Comparison of ENCODE assay signal across 8 cellular contexts in genomic region chr3:149813367-149814281, GRCh38. TPM values are rescaled to one million over a fixed set of nuclear protein-coding genes. Genes with fewer than 3 reads are reported as not detected.
DNase-seq lines count a peak whose midpoint lies in the region; ATAC-seq, FAIRE-seq and TF ChIP-seq lines count a peak whose summit lies in the region.

No MANE protein-coding gene starts in this region.

- peak; percentile 37 for DNase-seq in AG08396 (ENCODE audit: low spot score)
- no peak for DNase-seq in GM18507 (ENCODE audit: extremely low spot score, insufficient read length, low read depth)
- DNase-seq in NOMO-1 treated with DMSO at 0.1 percent for 48 hours (lab: John Stamatoyannopoulos, UW; ENCODE audit: unreplicated experiment), result peak; percentile 30
- DNase-seq in ascending aorta (ENCODE audit: low spot score in 2 of 2), result no peak
- DNase-seq in hepatic stellate cell (ENCODE audit: low spot score), result peak; percentile 13
- peak; percentile 11 for DNase-seq in progenitor cell of endocrine pancreas (ENCODE audit: low spot score, unreplicated experiment)
- no peak for DNase-seq in NCI-H187 treated with DMSO at 0.1 percent for 48 hours (lab: John Stamatoyannopoulos, UW)

- H3K9me3 Mint-ChIP-seq in progenitor cell of endocrine pancreas (ENCODE audit: low read depth), result no peaks in the 10 kb centered on the region

- H3K9me3 ChIP-seq in ascending aorta, result no peaks in the 10 kb centered on the region

- peak; percentile 26 for ATAC-seq in HG03025 (IDR thresholded peaks at IDR 0.05; ENCODE audit: low FRiP score, unreplicated experiment)

- no peaks in the 10 kb centered on the region for H3K27me3 Mint-ChIP-seq in progenitor cell of endocrine pancreas

- intact Hi-C loops in ascending aorta (cut with DNase I), result loop anchor here (1.0 to 10.0 kb wide), 5 partner anchors 61 to 591 kb away; partner anchors contain the start of genes COMMD2, PFN2, TSC22D2 and WWTR1

- peak; percentile 64 for FAIRE-seq in GM18507 (lab: Jason Lieb, UNC)

- H3K36me3 ChIP-seq in ascending aorta, result no peaks in the 10 kb centered on the region

- H3K27ac ChIP-seq in ascending aorta, result peak overlapping the region; percentile 99

- peak overlapping the region; percentile 99 for H3K27ac Mint-ChIP-seq in progenitor cell of endocrine pancreas

- peak overlapping the region; percentile 79 to 85 for H3K4me3 ChIP-seq in ascending aorta

- H3K4me3 Mint-ChIP-seq in progenitor cell of endocrine pancreas (ENCODE audit: low read depth), result peak overlapping the region; percentile 96

- peaks cover 23% of the 10 kb centered on the region for H3K4me1 Mint-ChIP-seq in progenitor cell of endocrine pancreas (ENCODE audit: low read depth)

- TF ChIP-seq CTCF in ascending aorta (IDR thresholded peaks at IDR 0.05) (peak in 1 of 3 experiments; percentile 2), progenitor cell of endocrine pancreas (IDR thresholded peaks at IDR 0.05; ENCODE audit: unreplicated experiment) (no peak)

- peaks cover 0 to 28% of the 10 kb centered on the region in 2 donors for H3K4me1 ChIP-seq in ascending aorta

- H3K36me3 Mint-ChIP-seq in progenitor cell of endocrine pancreas (ENCODE audit: insufficient read depth), result no peaks in the 10 kb centered on the region

- H3K27me3 ChIP-seq in ascending aorta, result no peaks in the 10 kb centered on the region

RNA-seq across cellular contexts. Expression of gene RNF13, which starts 0.6 kb away (rescaled TPM):
- total RNA-seq in ascending aorta, result 69.3 TPM
- 29.8 and 31.1 TPM in 2 replicates for total RNA-seq in progenitor cell of endocrine pancreas

RNA-seq across cellular contexts. Expression of gene ANKUB1, which starts 21.3 kb away (rescaled TPM):
- total RNA-seq in ascending aorta (not detected), progenitor cell of endocrine pancreas (not detected in 2 replicates)

Comparison
In these comparisons a context has a peak if more than half of its experiments do, and no peak if none do; other contexts are left out.
1. DNase-seq: peak in AG08396 (single experiment), NOMO-1 treated with DMSO at 0.1 percent for 48 hours (single experiment), hepatic stellate cell (single experiment) and progenitor cell of endocrine pancreas (single experiment); none in GM18507 (single experiment), ascending aorta (0 of 2) and NCI-H187 treated with DMSO at 0.1 percent for 48 hours (single experiment).